9 cellular contexts compared by ENCODE assay signal in genomic region chr1:15696956-15697521, GRCh38. TPM values are rescaled to one million over a fixed set of nuclear protein-coding genes. Genes with fewer than 3 reads are reported as not detected.
DNase-seq lines count a peak whose midpoint lies in the region; ATAC-seq and TF ChIP-seq lines count a peak whose summit lies in the region.
"Had no signal": no experiment of that assay in that cellular context is flagged by ENCODE, and none has a peak within 500 bp of the region (broad histone marks: within the 10 kb centered on the region; RNA-seq: fewer than 3 reads in every experiment).

No MANE protein-coding gene starts in this region.

- ATAC-seq in GM21447 (IDR thresholded peaks at IDR 0.05; ENCODE audit: unreplicated experiment): peak; percentile 89
- ATAC-seq in activated T-helper 17 cell treated with anti-CD3 and anti-CD28 coated beads, Interleukin-2, amount 50 U/mL, for 72 hours (replicated peaks): peak; percentile 89
- peak; percentile 97 for ATAC-seq in memory B cell (ENCODE audit: low read depth)
- peak; percentile 83 for ATAC-seq in upper lobe of right lung
- ATAC-seq: HCT116 had no signal

- H3K27me3 ChIP-seq in upper lobe of right lung: no peaks in the 10 kb centered on the region

- H3K27me3 Mint-ChIP-seq in activated T-helper 17 cell treated with anti-CD3 and anti-CD28 coated beads, Interleukin-2, amount 50 U/mL, for 72 hours: no peaks in the 10 kb centered on the region
- no peaks in the 10 kb centered on the region for H3K27me3 Mint-ChIP-seq in memory B cell

- H3K36me3 ChIP-seq in upper lobe of right lung: peaks cover 6% of the 10 kb centered on the region

- peak overlapping the region; percentile 60 for H3K27ac ChIP-seq in upper lobe of right lung

- no peaks in the 10 kb centered on the region for H3K9me3 Mint-ChIP-seq in activated T-helper 17 cell treated with anti-CD3 and anti-CD28 coated beads, Interleukin-2, amount 50 U/mL, for 72 hours
- H3K9me3 Mint-ChIP-seq in memory B cell: no peaks in the 10 kb centered on the region

- peaks cover 49% of the 10 kb centered on the region for H3K4me1 ChIP-seq in upper lobe of right lung

- peak overlapping the region; percentile 77 for H3K4me3 Mint-ChIP-seq in activated T-helper 17 cell treated with anti-CD3 and anti-CD28 coated beads, Interleukin-2, amount 50 U/mL, for 72 hours
- H3K4me3 Mint-ChIP-seq in memory B cell: peak overlapping the region; percentile 81

- in situ Hi-C loops in KBM-7 (cut with MboI; ENCODE audit: low pct_unique_long_range_greater_than_20kb, low sequenced_read_pairs): no loop called here

- no peak for TF ChIP-seq CTCF in GM10266 (IDR thresholded peaks at IDR 0.05; ENCODE audit: control insufficient read depth, insufficient read depth, low read depth, missing control alignments)
- no peak for TF ChIP-seq CTCF in upper lobe of right lung (IDR thresholded peaks at IDR 0.05)

- H3K4me3 ChIP-seq in upper lobe of right lung: peak overlapping the region; percentile 16

- no peaks in the 10 kb centered on the region for H3K36me3 Mint-ChIP-seq in activated T-helper 17 cell treated with anti-CD3 and anti-CD28 coated beads, Interleukin-2, amount 50 U/mL, for 72 hours (ENCODE audit: low read depth)
- H3K36me3 Mint-ChIP-seq in memory B cell: peaks cover 3% of the 10 kb centered on the region

- peak; percentile 85 for DNase-seq in GM10266 (ENCODE audit: extremely low spot score)
- DNase-seq in KBM-7: peak; percentile 93
- peak; percentile 59 to 75 for DNase-seq in memory B cell (ENCODE audit: low spot score in 2 of 2)
- no peak for DNase-seq in upper lobe of right lung
- no peak for DNase-seq in DMS153 treated with DMSO at 0.1 percent for 48 hours (lab: John Stamatoyannopoulos, UW; ENCODE audit: unreplicated experiment)
- DNase-seq in NCI-H2029 treated with DMSO at 0.1 percent for 48 hours (lab: John Stamatoyannopoulos, UW): no peak

- no peaks in the 10 kb centered on the region for H3K9me3 ChIP-seq in upper lobe of right lung

- H3K27ac Mint-ChIP-seq in activated T-helper 17 cell treated with anti-CD3 and anti-CD28 coated beads, Interleukin-2, amount 50 U/mL, for 72 hours: peak overlapping the region; percentile 91
- H3K27ac Mint-ChIP-seq in memory B cell: peak overlapping the region; percentile 82

- peaks cover 18% of the 10 kb centered on the region for H3K4me1 Mint-ChIP-seq in activated T-helper 17 cell treated with anti-CD3 and anti-CD28 coated beads, Interleukin-2, amount 50 U/mL, for 72 hours
- H3K4me1 Mint-ChIP-seq in memory B cell: peaks cover 21% of the 10 kb centered on the region

- intact Hi-C loops in upper lobe of right lung (cut with DNase I): no loop called here

RNA-seq across cellular contexts. Expression of gene PLEKHM2, which starts 12.9 kb away (rescaled TPM):
- total RNA-seq in activated T-helper 17 cell treated with anti-CD3 and anti-CD28 coated beads, Interleukin-2, amount 50 U/mL, for 72 hours: 10 to 100 TPM; 32.2 to 50.5 TPM
- total RNA-seq in upper lobe of right lung: 90.9 TPM

RNA-seq across cellular contexts. Expression of gene SLC25A34, which starts 39.0 kb away (rescaled TPM):
- total RNA-seq in activated T-helper 17 cell treated with anti-CD3 and anti-CD28 coated beads, Interleukin-2, amount 50 U/mL, for 72 hours: 1 to 10 TPM in 1 of 2 donors, under 1 TPM in 1; 0.90 to 1.6 TPM
- total RNA-seq in upper lobe of right lung: 3.0 TPM

RNA-seq across cellular contexts. Expression of gene TMEM82, which starts 45.3 kb away (rescaled TPM):
- not detected for total RNA-seq in activated T-helper 17 cell treated with anti-CD3 and anti-CD28 coated beads, Interleukin-2, amount 50 U/mL, for 72 hours
- total RNA-seq in upper lobe of right lung: not detected

Comparison
In these comparisons a context has a peak if more than half of its experiments do, and no peak if none do; other contexts are left out.
1. DNase-seq: peak in GM10266 (single experiment), KBM-7 (single experiment) and memory B cell (2 of 2); none in upper lobe of right lung (single experiment), DMS153 treated with DMSO at 0.1 percent for 48 hours (single experiment) and NCI-H2029 treated with DMSO at 0.1 percent for 48 hours (single experiment).
2. Peak in every context shown above with its lines, with median percentiles within 50 percentile points of each other: ATAC-seq.